ENCODE assay signal across 8 cellular contexts in genomic region chr2:127857494-127857818, GRCh38.
A peak's percentile ranks its signal among the peaks of the same experiment; 100 is the strongest.
DNase-seq lines count a peak whose midpoint lies in the region; ATAC-seq and TF ChIP-seq lines count a peak whose summit lies in the region.

No MANE protein-coding gene starts in this region.

- TF ChIP-seq CTCF in C4-2B (conservative IDR thresholded peaks at IDR 0.05): no peak

- no peaks in the 10 kb centered on the region for H3K27me3 Mint-ChIP-seq in stimulated activated naive CD8-positive, alpha-beta T cell treated with anti-CD3 and anti-CD28 coated beads, Interleukin-15, Interleukin-2, amounts not matched to agents 100 ng/mL and 50 ng/mL, for 24 hours

- H3K36me3 Mint-ChIP-seq in stimulated activated naive CD8-positive, alpha-beta T cell treated with anti-CD3 and anti-CD28 coated beads, Interleukin-15, Interleukin-2, amounts not matched to agents 100 ng/mL and 50 ng/mL, for 24 hours (ENCODE audit: low read depth): peaks cover 30% of the 10 kb centered on the region

- H3K27ac ChIP-seq in C4-2B (peak overlapping the region; percentile 83), angular gyrus (ENCODE audit: low read depth, low read length) (peak overlapping the region; percentile 68)

- H3K9me3 Mint-ChIP-seq in stimulated activated naive CD8-positive, alpha-beta T cell treated with anti-CD3 and anti-CD28 coated beads, Interleukin-15, Interleukin-2, amounts not matched to agents 100 ng/mL and 50 ng/mL, for 24 hours: no peaks in the 10 kb centered on the region

- peak; percentile 22 for ATAC-seq in GM21447 (IDR thresholded peaks at IDR 0.05; ENCODE audit: unreplicated experiment)

- peaks cover 58% of the 10 kb centered on the region for H3K4me1 Mint-ChIP-seq in stimulated activated naive CD8-positive, alpha-beta T cell treated with anti-CD3 and anti-CD28 coated beads, Interleukin-15, Interleukin-2, amounts not matched to agents 100 ng/mL and 50 ng/mL, for 24 hours (ENCODE audit: low read depth)

- peak overlapping the region; percentile 94 for H3K4me3 Mint-ChIP-seq in stimulated activated naive CD8-positive, alpha-beta T cell treated with anti-CD3 and anti-CD28 coated beads, Interleukin-15, Interleukin-2, amounts not matched to agents 100 ng/mL and 50 ng/mL, for 24 hours

- H3K27ac Mint-ChIP-seq in stimulated activated naive CD8-positive, alpha-beta T cell treated with anti-CD3 and anti-CD28 coated beads, Interleukin-15, Interleukin-2, amounts not matched to agents 100 ng/mL and 50 ng/mL, for 24 hours: peak overlapping the region; percentile 89

- peak; percentile 37 for DNase-seq in NCI-H345 (lab: John Stamatoyannopoulos, UW)
- peak; percentile 43 for DNase-seq in iPS-NIHi7 (ENCODE audit: extremely low spot score)
- DNase-seq in stimulated activated CD4-positive, alpha-beta T cell treated with anti-CD3 and anti-CD28 coated beads, Interleukin-1b, Interleukin-23, amount 100 ng/mL, for 48 hours: no peak
- no peak for DNase-seq in retina

Comparison
In these comparisons a context has a peak if more than half of its experiments do, and no peak if none do; other contexts are left out.
1. DNase-seq: peak in NCI-H345 (single experiment) and iPS-NIHi7 (single experiment); none in stimulated activated CD4-positive, alpha-beta T cell treated with anti-CD3 and anti-CD28 coated beads, Interleukin-1b, Interleukin-23, amount 100 ng/mL, for 48 hours (single experiment) and retina (single experiment).